In genomic region chr1:231334952-231335351, GRCh38 we compare ENCODE assay signal across 11 cellular contexts. TPM values are rescaled to one million over a fixed set of nuclear protein-coding genes. Genes with fewer than 3 reads are reported as not detected.
A peak's percentile ranks its signal among the peaks of the same experiment; 100 is the strongest.
DNase-seq lines count a peak whose midpoint lies in the region; ATAC-seq lines count a peak whose summit lies in the region.
"Had no signal": no experiment of that assay in that cellular context is flagged by ENCODE, and none has a peak within 500 bp of the region (broad histone marks: within the 10 kb centered on the region; RNA-seq: fewer than 3 reads in every experiment).

No MANE protein-coding gene starts in this region.

- peak overlapping the region; percentile 93 for H3K4me3 Mint-ChIP-seq in activated CD4-positive, alpha-beta T cell treated with anti-CD3 and anti-CD28 coated beads for 36 hours
- peak overlapping the region; percentile 65 for H3K4me3 Mint-ChIP-seq in activated T-helper 1 cell treated with anti-CD3 and anti-CD28 coated beads, Interleukin-12 subunit alpha, Interleukin-12 subunit beta, Interleukin-2, Interleukin-4 antibody, amounts not matched to agents 30 ng/mL and 10 ng/mL and 1 ng/mL, durations not matched to agents 14 hours and 24 hours and 36 hours
- H3K4me3 Mint-ChIP-seq in stimulated activated naive B cell treated with anti-CD40 and anti-IgM and Interleukin-4, amounts not matched to agents 10 μg/mL and 1 μg/mL and 100 μg/mL, for 72 hours: peak overlapping the region; percentile 32 to 62

- H3K9ac ChIP-seq in iPS-20b (ENCODE audit: low read depth, low read length): peak overlapping the region; percentile 17; the same call in 1 of the 2 replicates

- no peak for DNase-seq in activated CD4-positive, alpha-beta T cell treated with anti-CD3 and anti-CD28 coated beads for 36 hours
- DNase-seq in activated CD4-positive, alpha-beta T cell treated with anti-CD3 and anti-CD28 coated beads for 48 hours: no peak
- DNase-seq in activated T-helper 1 cell treated with anti-CD3 and anti-CD28 coated beads, Interleukin-12 subunit alpha, Interleukin-12 subunit beta, Interleukin-2, Interleukin-4 antibody, amounts not matched to agents 30 ng/mL and 10 ng/mL and 1 ng/mL, durations not matched to agents 14 hours and 24 hours and 36 hours (ENCODE audit: low spot score): no peak
- no peak for DNase-seq in stimulated activated naive B cell treated with anti-CD40 and anti-IgM and Interleukin-4, amounts not matched to agents 10 μg/mL and 1 μg/mL and 100 μg/mL, for 72 hours
- no peak for DNase-seq in NCI-H2171 (lab: John Stamatoyannopoulos, UW)
- no peak for DNase-seq in stimulated activated CD4-positive, alpha-beta T cell treated with anti-CD3 and anti-CD28 coated beads, Interleukin-2, amount 100 ng/mL, for 24 hours
- DNase-seq: ACHN, activated gamma-delta T cell treated with Interleukin-2 at 50 U/mL for 16 hours, kidney glomerular epithelial cell had no signal

- H3K27ac ChIP-seq in iPS-20b (ENCODE audit: low read length): no peak overlapping the region

- no peaks in the 10 kb centered on the region for H3K9me3 ChIP-seq in iPS-20b (ENCODE audit: insufficient read depth, low read depth, low read length)

- H3K36me3 Mint-ChIP-seq in activated CD4-positive, alpha-beta T cell treated with anti-CD3 and anti-CD28 coated beads for 36 hours (ENCODE audit: low read depth): peaks cover 44% of the 10 kb centered on the region
- peaks cover 22% of the 10 kb centered on the region for H3K36me3 Mint-ChIP-seq in activated T-helper 1 cell treated with anti-CD3 and anti-CD28 coated beads, Interleukin-12 subunit alpha, Interleukin-12 subunit beta, Interleukin-2, Interleukin-4 antibody, amounts not matched to agents 30 ng/mL and 10 ng/mL and 1 ng/mL, durations not matched to agents 14 hours and 24 hours and 36 hours (ENCODE audit: low read depth)
- H3K36me3 Mint-ChIP-seq in stimulated activated naive B cell treated with anti-CD40 and anti-IgM and Interleukin-4, amounts not matched to agents 10 μg/mL and 1 μg/mL and 100 μg/mL, for 72 hours: peaks cover 23 to 42% of the 10 kb centered on the region in 2 donors

- POLR2A ChIA-PET in activated CD4-positive, alpha-beta T cell treated with anti-CD3 and anti-CD28 coated beads for 36 hours (lab: Charles Lee): interaction anchor here (0.6 kb wide), 1 partner anchor 258 kb away, joined by 3 read pairs; no protein-coding TSS in a partner anchor

- H3K4me1 ChIP-seq in iPS-20b (ENCODE audit: insufficient read depth, low read length): peaks cover 18% of the 10 kb centered on the region

- peak overlapping the region; percentile 98 for H3K4me3 ChIP-seq in iPS-20b (ENCODE audit: low read length)

- intact Hi-C loops in activated CD4-positive, alpha-beta T cell treated with anti-CD3 and anti-CD28 coated beads for 36 hours (cut with DNase I, micrococcal nuclease): loop anchor here (5.0 kb wide), 2 partner anchors 87 to 468 kb away; partner anchors contain the start of genes C1orf198 (in 1 of the 2) and EGLN1 (in 1 of the 2)
- intact Hi-C loops in activated T-helper 1 cell treated with anti-CD3 and anti-CD28 coated beads, Interleukin-12 subunit alpha, Interleukin-12 subunit beta, Interleukin-2, Interleukin-4 antibody, amounts not matched to agents 30 ng/mL and 10 ng/mL and 1 ng/mL, durations not matched to agents 14 hours and 24 hours and 36 hours (cut with micrococcal nuclease): loop anchor here (5.0 kb wide), 3 partner anchors 468 to 1708 kb away; partner anchors contain the start of genes C1orf198, COG2, TAF5L and URB2

- peaks cover 46% of the 10 kb centered on the region for H3K4me1 Mint-ChIP-seq in activated CD4-positive, alpha-beta T cell treated with anti-CD3 and anti-CD28 coated beads for 36 hours
- peaks cover 57% of the 10 kb centered on the region for H3K4me1 Mint-ChIP-seq in activated T-helper 1 cell treated with anti-CD3 and anti-CD28 coated beads, Interleukin-12 subunit alpha, Interleukin-12 subunit beta, Interleukin-2, Interleukin-4 antibody, amounts not matched to agents 30 ng/mL and 10 ng/mL and 1 ng/mL, durations not matched to agents 14 hours and 24 hours and 36 hours (ENCODE audit: low read depth)
- H3K4me1 Mint-ChIP-seq in stimulated activated naive B cell treated with anti-CD40 and anti-IgM and Interleukin-4, amounts not matched to agents 10 μg/mL and 1 μg/mL and 100 μg/mL, for 72 hours: peaks cover 27 to 54% of the 10 kb centered on the region in 2 donors

- CTCF ChIA-PET in activated CD4-positive, alpha-beta T cell treated with anti-CD3 and anti-CD28 coated beads for 36 hours (lab: Charles Lee): interaction anchor here (1.7 kb wide), 1 partner anchor 271 kb away, joined by 5 read pairs; no protein-coding TSS in a partner anchor

- no peaks in the 10 kb centered on the region for H3K27me3 Mint-ChIP-seq in activated CD4-positive, alpha-beta T cell treated with anti-CD3 and anti-CD28 coated beads for 36 hours
- peaks cover 3% of the 10 kb centered on the region for H3K27me3 Mint-ChIP-seq in activated T-helper 1 cell treated with anti-CD3 and anti-CD28 coated beads, Interleukin-12 subunit alpha, Interleukin-12 subunit beta, Interleukin-2, Interleukin-4 antibody, amounts not matched to agents 30 ng/mL and 10 ng/mL and 1 ng/mL, durations not matched to agents 14 hours and 24 hours and 36 hours (ENCODE audit: insufficient read depth)
- H3K27me3 Mint-ChIP-seq in stimulated activated naive B cell treated with anti-CD40 and anti-IgM and Interleukin-4, amounts not matched to agents 10 μg/mL and 1 μg/mL and 100 μg/mL, for 72 hours: no peaks in the 10 kb centered on the region

- H3K27me3 ChIP-seq in iPS-20b (ENCODE audit: insufficient read depth, low read length): no peaks in the 10 kb centered on the region

- no peaks in the 10 kb centered on the region for H3K36me3 ChIP-seq in iPS-20b (ENCODE audit: insufficient read depth, low read depth, low read length)

- no peak for ATAC-seq in activated CD4-positive, alpha-beta T cell treated with anti-CD3 and anti-CD28 coated beads for 36 hours
- no peak for ATAC-seq in stimulated activated naive B cell treated with anti-CD40 and anti-IgM and Interleukin-4, amounts not matched to agents 10 μg/mL and 1 μg/mL and 100 μg/mL, for 72 hours (replicated peaks)
- ATAC-seq in HG02970 (IDR thresholded peaks at IDR 0.05; ENCODE audit: low FRiP score, unreplicated experiment): no peak

- H3K27ac Mint-ChIP-seq in activated CD4-positive, alpha-beta T cell treated with anti-CD3 and anti-CD28 coated beads for 36 hours: no peak overlapping the region
- H3K27ac Mint-ChIP-seq in activated T-helper 1 cell treated with anti-CD3 and anti-CD28 coated beads, Interleukin-12 subunit alpha, Interleukin-12 subunit beta, Interleukin-2, Interleukin-4 antibody, amounts not matched to agents 30 ng/mL and 10 ng/mL and 1 ng/mL, durations not matched to agents 14 hours and 24 hours and 36 hours: no peak overlapping the region
- no peak overlapping the region for H3K27ac Mint-ChIP-seq in stimulated activated naive B cell treated with anti-CD40 and anti-IgM and Interleukin-4, amounts not matched to agents 10 μg/mL and 1 μg/mL and 100 μg/mL, for 72 hours

- H3K9me3 Mint-ChIP-seq in activated CD4-positive, alpha-beta T cell treated with anti-CD3 and anti-CD28 coated beads for 36 hours (ENCODE audit: low read depth): peaks cover 4% of the 10 kb centered on the region
- H3K9me3 Mint-ChIP-seq in activated T-helper 1 cell treated with anti-CD3 and anti-CD28 coated beads, Interleukin-12 subunit alpha, Interleukin-12 subunit beta, Interleukin-2, Interleukin-4 antibody, amounts not matched to agents 30 ng/mL and 10 ng/mL and 1 ng/mL, durations not matched to agents 14 hours and 24 hours and 36 hours: no peaks in the 10 kb centered on the region
- H3K9me3 Mint-ChIP-seq in stimulated activated naive B cell treated with anti-CD40 and anti-IgM and Interleukin-4, amounts not matched to agents 10 μg/mL and 1 μg/mL and 100 μg/mL, for 72 hours: no peaks in the 10 kb centered on the region

RNA-seq across cellular contexts. Expression of gene EXOC8, which starts 2.7 kb away (rescaled TPM):
- total RNA-seq in activated CD4-positive, alpha-beta T cell treated with anti-CD3 and anti-CD28 coated beads for 36 hours: 10 to 100 TPM; 10.0 to 13.7 TPM
- 14.4 and 15.6 TPM in 2 replicates for total RNA-seq in activated T-helper 1 cell treated with anti-CD3 and anti-CD28 coated beads, Interleukin-12 subunit alpha, Interleukin-12 subunit beta, Interleukin-2, Interleukin-4 antibody, amounts not matched to agents 30 ng/mL and 10 ng/mL and 1 ng/mL, durations not matched to agents 14 hours and 24 hours and 36 hours

RNA-seq across cellular contexts. Expression of gene SPRTN, which starts 3.1 kb away (rescaled TPM):
- total RNA-seq in activated CD4-positive, alpha-beta T cell treated with anti-CD3 and anti-CD28 coated beads for 36 hours: 10 to 100 TPM in 1 of 2 experiments, 1 to 10 TPM in 1; 7.8 to 10.9 TPM
- 13.5 and 14.5 TPM in 2 replicates for total RNA-seq in activated T-helper 1 cell treated with anti-CD3 and anti-CD28 coated beads, Interleukin-12 subunit alpha, Interleukin-12 subunit beta, Interleukin-2, Interleukin-4 antibody, amounts not matched to agents 30 ng/mL and 10 ng/mL and 1 ng/mL, durations not matched to agents 14 hours and 24 hours and 36 hours
